In the genomic region with DNA sequence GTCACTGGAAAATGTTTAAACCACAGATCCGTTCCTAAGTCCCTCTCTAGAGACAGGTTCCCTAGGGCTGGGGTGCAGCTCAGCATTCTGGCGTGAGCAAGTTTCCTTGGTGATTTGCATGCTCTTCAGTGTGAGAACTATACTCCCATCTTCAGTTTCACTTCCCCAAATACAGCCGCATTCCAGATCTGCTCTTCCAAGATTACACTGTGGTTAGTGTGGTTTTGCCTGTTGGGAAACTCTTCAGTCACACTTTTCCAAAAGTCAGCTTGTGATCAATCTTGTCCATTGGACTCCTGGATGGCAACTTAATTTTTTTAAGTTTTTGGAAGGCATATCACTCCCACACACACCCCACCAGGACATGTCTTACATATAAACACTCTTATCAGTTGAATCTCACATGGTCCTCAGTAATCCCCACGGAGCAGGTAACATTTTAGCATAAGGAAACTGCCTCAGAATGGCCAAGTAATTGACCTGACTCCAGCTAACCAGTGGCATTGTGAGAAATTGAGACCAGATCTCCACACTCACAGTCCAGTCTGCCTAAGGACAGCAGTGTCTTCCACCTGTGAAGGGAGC, we compare ENCODE assay signal across 1 cellular context.
TF ChIP-seq lines count a peak whose summit lies in the region.

No MANE protein-coding gene starts in this region.

TF ChIP-seq in K562, 482 proteins besides CTCF, POLR2A, EP300 and RAD21 (continued from another document and continues in another):
- TF ChIP-seq, protein P1, sequence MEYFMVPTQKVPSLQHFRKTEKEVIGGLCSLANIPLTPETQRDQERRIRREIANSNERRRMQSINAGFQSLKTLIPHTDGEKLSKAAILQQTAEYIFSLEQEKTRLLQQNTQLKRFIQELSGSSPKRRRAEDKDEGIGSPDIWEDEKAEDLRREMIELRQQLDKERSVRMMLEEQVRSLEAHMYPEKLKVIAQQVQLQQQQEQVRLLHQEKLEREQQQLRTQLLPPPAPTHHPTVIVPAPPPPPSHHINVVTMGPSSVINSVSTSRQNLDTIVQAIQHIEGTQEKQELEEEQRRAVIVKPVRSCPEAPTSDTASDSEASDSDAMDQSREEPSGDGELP (CRISPR knock-in tag; IDR thresholded peaks at IDR 0.05; ENCODE audit: borderline replicate concordance), result peak; percentile 38; the same call in 1 of the 2 replicates
- TF ChIP-seq, protein P2, sequence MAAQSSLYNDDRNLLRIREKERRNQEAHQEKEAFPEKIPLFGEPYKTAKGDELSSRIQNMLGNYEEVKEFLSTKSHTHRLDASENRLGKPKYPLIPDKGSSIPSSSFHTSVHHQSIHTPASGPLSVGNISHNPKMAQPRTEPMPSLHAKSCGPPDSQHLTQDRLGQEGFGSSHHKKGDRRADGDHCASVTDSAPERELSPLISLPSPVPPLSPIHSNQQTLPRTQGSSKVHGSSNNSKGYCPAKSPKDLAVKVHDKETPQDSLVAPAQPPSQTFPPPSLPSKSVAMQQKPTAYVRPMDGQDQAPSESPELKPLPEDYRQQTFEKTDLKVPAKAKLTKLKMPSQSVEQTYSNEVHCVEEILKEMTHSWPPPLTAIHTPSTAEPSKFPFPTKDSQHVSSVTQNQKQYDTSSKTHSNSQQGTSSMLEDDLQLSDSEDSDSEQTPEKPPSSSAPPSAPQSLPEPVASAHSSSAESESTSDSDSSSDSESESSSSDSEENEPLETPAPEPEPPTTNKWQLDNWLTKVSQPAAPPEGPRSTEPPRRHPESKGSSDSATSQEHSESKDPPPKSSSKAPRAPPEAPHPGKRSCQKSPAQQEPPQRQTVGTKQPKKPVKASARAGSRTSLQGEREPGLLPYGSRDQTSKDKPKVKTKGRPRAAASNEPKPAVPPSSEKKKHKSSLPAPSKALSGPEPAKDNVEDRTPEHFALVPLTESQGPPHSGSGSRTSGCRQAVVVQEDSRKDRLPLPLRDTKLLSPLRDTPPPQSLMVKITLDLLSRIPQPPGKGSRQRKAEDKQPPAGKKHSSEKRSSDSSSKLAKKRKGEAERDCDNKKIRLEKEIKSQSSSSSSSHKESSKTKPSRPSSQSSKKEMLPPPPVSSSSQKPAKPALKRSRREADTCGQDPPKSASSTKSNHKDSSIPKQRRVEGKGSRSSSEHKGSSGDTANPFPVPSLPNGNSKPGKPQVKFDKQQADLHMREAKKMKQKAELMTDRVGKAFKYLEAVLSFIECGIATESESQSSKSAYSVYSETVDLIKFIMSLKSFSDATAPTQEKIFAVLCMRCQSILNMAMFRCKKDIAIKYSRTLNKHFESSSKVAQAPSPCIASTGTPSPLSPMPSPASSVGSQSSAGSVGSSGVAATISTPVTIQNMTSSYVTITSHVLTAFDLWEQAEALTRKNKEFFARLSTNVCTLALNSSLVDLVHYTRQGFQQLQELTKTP (IDR thresholded peaks at IDR 0.05; ENCODE audit: low read depth in 1 of 2, partially characterized antibody in 2 of 2), result peak; percentile 56 to 94
- TF ChIP-seq FOXA1 (IDR thresholded peaks at IDR 0.05; ENCODE audit: borderline replicate concordance), result no peak
- TF ChIP-seq YBX1 (IDR thresholded peaks at IDR 0.05), result no peak
- TF ChIP-seq ZNF586 (CRISPR knock-in tag; conservative IDR thresholded peaks at IDR 0.05), result no peak
- TF ChIP-seq MXI1 (IDR thresholded peaks at IDR 0.05; ENCODE audit: low read depth, low read length), result no peak
- TF ChIP-seq BRD9 (IDR thresholded peaks at IDR 0.05; ENCODE audit: low read depth, partially characterized antibody), result no peak
- no peak for TF ChIP-seq EWSR1 (IDR thresholded peaks at IDR 0.05; ENCODE audit: borderline replicate concordance, low read depth, partially characterized antibody)
- TF ChIP-seq NCOA4 (IDR thresholded peaks at IDR 0.05; ENCODE audit: partially characterized antibody), result no peak
- TF ChIP-seq, protein P3, sequence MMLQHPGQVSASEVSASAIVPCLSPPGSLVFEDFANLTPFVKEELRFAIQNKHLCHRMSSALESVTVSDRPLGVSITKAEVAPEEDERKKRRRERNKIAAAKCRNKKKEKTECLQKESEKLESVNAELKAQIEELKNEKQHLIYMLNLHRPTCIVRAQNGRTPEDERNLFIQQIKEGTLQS (IDR thresholded peaks at IDR 0.05), result no peak; the same call in 1 of the 2 replicates
- TF ChIP-seq, protein P3 (CRISPR knock-in tag; conservative IDR thresholded peaks at IDR 0.05), result no peak
- peak; percentile 75 for TF ChIP-seq GATA2 (CRISPR knock-in tag; IDR thresholded peaks at IDR 0.05)
- TF ChIP-seq MITF (IDR thresholded peaks at IDR 0.05), result peak; percentile 81; the same call in 1 of the 2 replicates
- TF ChIP-seq MTA1 (IDR thresholded peaks at IDR 0.05; ENCODE audit: borderline replicate concordance), result peak; percentile 94
- TF ChIP-seq FIP1L1 (IDR thresholded peaks at IDR 0.05; ENCODE audit: low read depth, low read length, poor library complexity, severe bottlenecking), result no peak
- TF ChIP-seq, protein P4, sequence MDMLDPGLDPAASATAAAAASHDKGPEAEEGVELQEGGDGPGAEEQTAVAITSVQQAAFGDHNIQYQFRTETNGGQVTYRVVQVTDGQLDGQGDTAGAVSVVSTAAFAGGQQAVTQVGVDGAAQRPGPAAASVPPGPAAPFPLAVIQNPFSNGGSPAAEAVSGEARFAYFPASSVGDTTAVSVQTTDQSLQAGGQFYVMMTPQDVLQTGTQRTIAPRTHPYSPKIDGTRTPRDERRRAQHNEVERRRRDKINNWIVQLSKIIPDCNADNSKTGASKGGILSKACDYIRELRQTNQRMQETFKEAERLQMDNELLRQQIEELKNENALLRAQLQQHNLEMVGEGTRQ (CRISPR knock-in tag; IDR thresholded peaks at IDR 0.05), result no peak
- no peak; the same call in 1 of the 2 replicates for TF ChIP-seq PHTF2 (CRISPR knock-in tag; IDR thresholded peaks at IDR 0.05)
- peak; percentile 90 for TF ChIP-seq ZNF766 (CRISPR knock-in tag; conservative IDR thresholded peaks at IDR 0.05)
- no peak for TF ChIP-seq ZNF644 (tag; IDR thresholded peaks at IDR 0.05; ENCODE audit: low read depth)
- TF ChIP-seq ZNF274 (IDR thresholded peaks at IDR 0.05; ENCODE audit: borderline replicate concordance, low read depth, low read length), result no peak
- TF ChIP-seq IFI16 (CRISPR knock-in tag; IDR thresholded peaks at IDR 0.05), result no peak
- TF ChIP-seq HMG20B (CRISPR knock-in tag; IDR thresholded peaks at IDR 0.05), result no peak
- TF ChIP-seq FOXJ2 (tag; IDR thresholded peaks at IDR 0.05), result no peak
- TF ChIP-seq MYNN (IDR thresholded peaks at IDR 0.05), result no peak
- no peak for TF ChIP-seq MYNN (CRISPR knock-in tag; IDR thresholded peaks at IDR 0.05)
- TF ChIP-seq SMARCB1 (IDR thresholded peaks at IDR 0.05; ENCODE audit: insufficient read length, low read depth), result no peak
- TF ChIP-seq STAT5B (CRISPR knock-in tag; IDR thresholded peaks at IDR 0.05), result no peak
- TF ChIP-seq PHF8 (IDR thresholded peaks at IDR 0.05; ENCODE audit: borderline replicate concordance, low read length), result no peak; the same call in 1 of the 2 replicates
- peak; percentile 86; the same call in 1 of the 2 replicates for TF ChIP-seq FOXM1 (IDR thresholded peaks at IDR 0.05; ENCODE audit: low read depth)
- no peak for TF ChIP-seq FOXM1 (CRISPR knock-in tag; IDR thresholded peaks at IDR 0.05; ENCODE audit: low read depth)
- TF ChIP-seq ZNF778 (CRISPR knock-in tag; IDR thresholded peaks at IDR 0.05), result no peak
- TF ChIP-seq RFX7 (CRISPR knock-in tag; IDR thresholded peaks at IDR 0.05), result no peak
- no peak for TF ChIP-seq COPS2 (conservative IDR thresholded peaks at IDR 0.05)
- no peak for TF ChIP-seq MTF1 (CRISPR knock-in tag; IDR thresholded peaks at IDR 0.05; ENCODE audit: borderline replicate concordance)
- no peak for TF ChIP-seq SIRT6 (IDR thresholded peaks at IDR 0.05; ENCODE audit: low read depth, low read length)
- TF ChIP-seq ZNF143 (CRISPR knock-in tag; IDR thresholded peaks at IDR 0.05), result no peak
- no peak for TF ChIP-seq GATAD2A (IDR thresholded peaks at IDR 0.05)
- TF ChIP-seq KHSRP (IDR thresholded peaks at IDR 0.05), result 0 out of 2 replicates have a peak, but pooled peaks have one; percentile 71
- no peak for TF ChIP-seq ZKSCAN3 (CRISPR knock-in tag; IDR thresholded peaks at IDR 0.05)
- TF ChIP-seq MTA3 (IDR thresholded peaks at IDR 0.05; ENCODE audit: borderline replicate concordance), result peak; percentile 90; the same call in 1 of the 2 replicates
- TF ChIP-seq ZNF707 (CRISPR knock-in tag; conservative IDR thresholded peaks at IDR 0.05), result no peak
- TF ChIP-seq, protein P5, sequence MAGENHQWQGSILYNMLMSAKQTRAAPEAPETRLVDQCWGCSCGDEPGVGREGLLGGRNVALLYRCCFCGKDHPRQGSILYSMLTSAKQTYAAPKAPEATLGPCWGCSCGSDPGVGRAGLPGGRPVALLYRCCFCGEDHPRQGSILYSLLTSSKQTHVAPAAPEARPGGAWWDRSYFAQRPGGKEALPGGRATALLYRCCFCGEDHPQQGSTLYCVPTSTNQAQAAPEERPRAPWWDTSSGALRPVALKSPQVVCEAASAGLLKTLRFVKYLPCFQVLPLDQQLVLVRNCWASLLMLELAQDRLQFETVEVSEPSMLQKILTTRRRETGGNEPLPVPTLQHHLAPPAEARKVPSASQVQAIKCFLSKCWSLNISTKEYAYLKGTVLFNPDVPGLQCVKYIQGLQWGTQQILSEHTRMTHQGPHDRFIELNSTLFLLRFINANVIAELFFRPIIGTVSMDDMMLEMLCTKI (IDR thresholded peaks at IDR 0.05; ENCODE audit: partially characterized antibody), result no peak
- TF ChIP-seq SMARCA4 (IDR thresholded peaks at IDR 0.05), result peak; percentile 95; the same call in 1 of the 2 replicates
- TF ChIP-seq RBM22 (IDR thresholded peaks at IDR 0.05; ENCODE audit: low read depth, low read length, poor library complexity, severe bottlenecking), result no peak
- no peak for TF ChIP-seq ZNF511 (CRISPR knock-in tag; IDR thresholded peaks at IDR 0.05)
- peak; percentile 70; the same call in 1 of the 2 replicates for TF ChIP-seq ZBTB9 (CRISPR knock-in tag; IDR thresholded peaks at IDR 0.05)
- TF ChIP-seq ZBTB1 (CRISPR knock-in tag; IDR thresholded peaks at IDR 0.05; ENCODE audit: borderline replicate concordance, low read depth), result 0 out of 2 replicates have a peak, but pooled peaks have one; percentile 25
- TF ChIP-seq KAT8 (IDR thresholded peaks at IDR 0.05; ENCODE audit: low read depth), result no peak
- no peak for TF ChIP-seq KLF1 (tag; IDR thresholded peaks at IDR 0.05)
- no peak for TF ChIP-seq E2F5 (CRISPR knock-in tag; IDR thresholded peaks at IDR 0.05)
- TF ChIP-seq POLR3G (IDR thresholded peaks at IDR 0.05; ENCODE audit: extremely low read depth, insufficient read length, insufficient replicate concordance), result no peak
- TF ChIP-seq CEBPG (CRISPR knock-in tag; IDR thresholded peaks at IDR 0.05), result no peak
- peak in 1 of 2 experiments; percentile 85; a peak in 2 of 4 replicates for TF ChIP-seq CEBPG (tag; conservative IDR thresholded peaks at IDR 0.05 in 1 of 2, IDR thresholded peaks at IDR 0.05 in 1 of 2)
- no peak for TF ChIP-seq FOS (IDR thresholded peaks at IDR 0.05; ENCODE audit: extremely low read depth, insufficient read length)
- TF ChIP-seq ZNF239 (CRISPR knock-in tag; IDR thresholded peaks at IDR 0.05), result peak; percentile 13; the same call in 1 of the 2 replicates
- TF ChIP-seq, protein P6, sequence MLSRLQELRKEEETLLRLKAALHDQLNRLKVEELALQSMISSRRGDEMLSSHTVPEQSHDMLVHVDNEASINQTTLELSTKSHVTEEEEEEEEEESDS (CRISPR knock-in tag; IDR thresholded peaks at IDR 0.05), result no peak
- TF ChIP-seq STAT5A (IDR thresholded peaks at IDR 0.05; ENCODE audit: borderline replicate concordance, low read length), result peak; percentile 53; the same call in 1 of the 2 replicates
- no peak for TF ChIP-seq ZBTB43 (CRISPR knock-in tag; IDR thresholded peaks at IDR 0.05)
- TF ChIP-seq SIX5 (IDR thresholded peaks at IDR 0.05; ENCODE audit: borderline replicate concordance in 1 of 2, insufficient read depth in 1 of 2, low read depth in 1 of 2, low read length in 2 of 2), result no peak
